ENCODE assay signal across 11 cellular contexts in the genomic region with DNA sequence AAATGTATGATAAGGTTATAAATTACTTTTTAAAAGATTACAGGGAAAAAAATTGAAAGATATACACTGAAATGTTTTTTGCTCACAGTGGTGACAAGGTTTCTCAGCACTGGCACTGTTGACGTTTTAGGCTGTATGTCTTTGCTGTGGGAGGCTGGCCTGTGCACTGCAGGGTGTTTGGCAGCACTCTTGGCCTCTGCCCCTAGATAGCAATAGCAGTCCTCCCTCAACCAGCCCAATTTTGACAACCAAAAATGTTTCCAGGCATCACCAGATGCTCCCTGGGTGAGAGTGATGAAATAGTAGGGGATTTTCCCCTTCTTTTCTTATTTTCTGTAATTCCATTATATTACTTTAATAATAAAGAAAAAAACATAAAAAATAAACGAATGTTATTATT. TPM values are rescaled to one million over a fixed set of nuclear protein-coding genes. Genes with fewer than 3 reads are reported as not detected.
A peak's percentile ranks its signal among the peaks of the same experiment; 100 is the strongest.
DNase-seq lines count a peak whose midpoint lies in the region; ATAC-seq, FAIRE-seq and TF ChIP-seq lines count a peak whose summit lies in the region.
"Had no signal": no experiment of that assay in that cellular context is flagged by ENCODE, and none has a peak within 500 bp of the region (broad histone marks: within the 10 kb centered on the region; RNA-seq: fewer than 3 reads in every experiment).

No MANE protein-coding gene starts in this region.

- peaks cover 13 to 24% of the 10 kb centered on the region in 2 donors for H3K36me3 Mint-ChIP-seq in activated T-cell treated with anti-CD3 and anti-CD28 coated beads, Interleukin-2, amount 50 U/mL, for 72 hours (ENCODE audit: insufficient read depth in 2 of 2)
- H3K36me3 Mint-ChIP-seq in memory B cell (peaks cover 4% of the 10 kb centered on the region), immature natural killer cell (peaks cover 4 to 20% (median 19%) of the 10 kb centered on the region in 3 donors)

- peaks cover 86% of the 10 kb centered on the region for H3K4me1 Mint-ChIP-seq in activated T-cell treated with anti-CD3 and anti-CD28 coated beads, Interleukin-2, amount 50 U/mL, for 72 hours (ENCODE audit: low read depth)
- peaks cover 34% of the 10 kb centered on the region for H3K4me1 Mint-ChIP-seq in memory B cell
- H3K4me1 Mint-ChIP-seq in immature natural killer cell = peaks cover 20 to 36% of the 10 kb centered on the region in 2 donors

- peak; percentile 27 for ATAC-seq in GM21825 (IDR thresholded peaks at IDR 0.05; ENCODE audit: unreplicated experiment)
- peak; percentile 14 to 36 for ATAC-seq in activated T-cell treated with anti-CD3 and anti-CD28 coated beads, Interleukin-2, amount 50 U/mL, for 72 hours (replicated peaks in 1 of 2)
- ATAC-seq in memory B cell (ENCODE audit: low read depth) = peak; percentile 17
- ATAC-seq in HG03342 (IDR thresholded peaks at IDR 0.05; ENCODE audit: unreplicated experiment) = no peak
- ATAC-seq: HepG2 had no signal

- peak overlapping the region; percentile 85 for H3K27ac Mint-ChIP-seq in activated T-cell treated with anti-CD3 and anti-CD28 coated beads, Interleukin-2, amount 50 U/mL, for 72 hours
- H3K27ac Mint-ChIP-seq in memory B cell (peak overlapping the region; percentile 83), immature natural killer cell (no peak overlapping the region)

- FAIRE-seq in GM12891 (lab: Jason Lieb, UNC) = peak; percentile 87
- FAIRE-seq: HepG2 had no signal

- H3K27me3 Mint-ChIP-seq in activated T-cell treated with anti-CD3 and anti-CD28 coated beads, Interleukin-2, amount 50 U/mL, for 72 hours (ENCODE audit: low read depth) = no peaks in the 10 kb centered on the region
- H3K27me3 Mint-ChIP-seq in memory B cell = no peaks in the 10 kb centered on the region
- H3K27me3 Mint-ChIP-seq in immature natural killer cell (ENCODE audit: low read depth in 3 of 3) = peaks cover 0 to 4% (median 0%) of the 10 kb centered on the region in 3 donors

- no peak for DNase-seq in GM12891 (ENCODE audit: insufficient read length, low spot score)
- DNase-seq in activated T-cell treated with anti-CD3 and anti-CD28 coated beads, Interleukin-2, amount 50 U/mL, for 72 hours = peak; percentile 36 to 51
- no peak for DNase-seq in memory B cell (ENCODE audit: low spot score in 2 of 2)
- DNase-seq in KG1 (lab: John Stamatoyannopoulos, UW) = no peak
- DNase-seq in immature natural killer cell = no peak
- DNase-seq: DND-41, NCI-H2029, Peyer's patch had no signal

- H3K4me3 Mint-ChIP-seq in activated T-cell treated with anti-CD3 and anti-CD28 coated beads, Interleukin-2, amount 50 U/mL, for 72 hours = peak overlapping the region; percentile 79 to 89
- no peak overlapping the region for H3K4me3 Mint-ChIP-seq in memory B cell
- no peak overlapping the region for H3K4me3 Mint-ChIP-seq in immature natural killer cell

- TF ChIP-seq POLR2A in GM12891 (IDR thresholded peaks at IDR 0.05; ENCODE audit: low read depth, low read length) = no peak

- H3K9me3 Mint-ChIP-seq in activated T-cell treated with anti-CD3 and anti-CD28 coated beads, Interleukin-2, amount 50 U/mL, for 72 hours = no peaks in the 10 kb centered on the region
- H3K9me3 Mint-ChIP-seq in memory B cell (no peaks in the 10 kb centered on the region), immature natural killer cell (no peaks in the 10 kb centered on the region)

TF ChIP-seq in GM12891, 5 proteins besides CTCF, POLR2A, EP300 and RAD21:
- TF ChIP-seq TAF1 (IDR thresholded peaks at IDR 0.05; ENCODE audit: low read depth, low read length) = no peak

RNA-seq across cellular contexts. Expression of a gene that starts 3.3 kb away (rescaled TPM):
- polyA plus RNA-seq in GM12891 (2012; ENCODE audit: low read depth, missing spikeins) = 18.1 TPM
- total RNA-seq in activated T-cell treated with anti-CD3 and anti-CD28 coated beads, Interleukin-2, amount 50 U/mL, for 72 hours = 10 to 100 TPM; 16.4 to 36.3 TPM
- polyA plus RNA-seq in immature natural killer cell = 1 to 10 TPM; 1.5 to 3.1 (median 2.4) TPM

RNA-seq across cellular contexts. Expression of a gene that starts 15.9 kb away (rescaled TPM):
- 28.5 TPM for polyA plus RNA-seq in GM12891 (2012; ENCODE audit: low read depth, missing spikeins)
- 10 to 100 TPM; 48.6 to 49.9 TPM for total RNA-seq in activated T-cell treated with anti-CD3 and anti-CD28 coated beads, Interleukin-2, amount 50 U/mL, for 72 hours
- 10 to 100 TPM; 45.4 to 59.6 (median 57.0) TPM for polyA plus RNA-seq in immature natural killer cell

RNA-seq across cellular contexts. Expression of a gene that starts 56.7 kb away (rescaled TPM):
- polyA plus RNA-seq in GM12891 (2012; ENCODE audit: low read depth, missing spikeins) = 1.2 TPM
- total RNA-seq in activated T-cell treated with anti-CD3 and anti-CD28 coated beads, Interleukin-2, amount 50 U/mL, for 72 hours = 1 to 10 TPM; 1.3 to 3.0 TPM
- polyA plus RNA-seq in immature natural killer cell = under 1 TPM in 2 of 3 donors, not detected in 1; 0.09 to 0.10 TPM
- total RNA-seq: HepG2 had no signal
- polyA plus RNA-seq: HepG2 had no signal

Comparison
In these comparisons a context has a peak if more than half of its experiments do, and no peak if none do; other contexts are left out.
1. DNase-seq: peak in activated T-cell treated with anti-CD3 and anti-CD28 coated beads, Interleukin-2, amount 50 U/mL, for 72 hours (2 of 2); none in GM12891 (single experiment), memory B cell (0 of 2), KG1 (single experiment) and immature natural killer cell (0 of 3).
2. H3K27ac Mint-ChIP-seq: peak in activated T-cell treated with anti-CD3 and anti-CD28 coated beads, Interleukin-2, amount 50 U/mL, for 72 hours (single experiment) and memory B cell (single experiment); none in immature natural killer cell (0 of 6).
3. H3K4me3 Mint-ChIP-seq: peak in activated T-cell treated with anti-CD3 and anti-CD28 coated beads, Interleukin-2, amount 50 U/mL, for 72 hours (2 of 2); none in memory B cell (single experiment) and immature natural killer cell (0 of 5).